Comparison of ENCODE assay signal across 8 cellular contexts in the genomic region with DNA sequence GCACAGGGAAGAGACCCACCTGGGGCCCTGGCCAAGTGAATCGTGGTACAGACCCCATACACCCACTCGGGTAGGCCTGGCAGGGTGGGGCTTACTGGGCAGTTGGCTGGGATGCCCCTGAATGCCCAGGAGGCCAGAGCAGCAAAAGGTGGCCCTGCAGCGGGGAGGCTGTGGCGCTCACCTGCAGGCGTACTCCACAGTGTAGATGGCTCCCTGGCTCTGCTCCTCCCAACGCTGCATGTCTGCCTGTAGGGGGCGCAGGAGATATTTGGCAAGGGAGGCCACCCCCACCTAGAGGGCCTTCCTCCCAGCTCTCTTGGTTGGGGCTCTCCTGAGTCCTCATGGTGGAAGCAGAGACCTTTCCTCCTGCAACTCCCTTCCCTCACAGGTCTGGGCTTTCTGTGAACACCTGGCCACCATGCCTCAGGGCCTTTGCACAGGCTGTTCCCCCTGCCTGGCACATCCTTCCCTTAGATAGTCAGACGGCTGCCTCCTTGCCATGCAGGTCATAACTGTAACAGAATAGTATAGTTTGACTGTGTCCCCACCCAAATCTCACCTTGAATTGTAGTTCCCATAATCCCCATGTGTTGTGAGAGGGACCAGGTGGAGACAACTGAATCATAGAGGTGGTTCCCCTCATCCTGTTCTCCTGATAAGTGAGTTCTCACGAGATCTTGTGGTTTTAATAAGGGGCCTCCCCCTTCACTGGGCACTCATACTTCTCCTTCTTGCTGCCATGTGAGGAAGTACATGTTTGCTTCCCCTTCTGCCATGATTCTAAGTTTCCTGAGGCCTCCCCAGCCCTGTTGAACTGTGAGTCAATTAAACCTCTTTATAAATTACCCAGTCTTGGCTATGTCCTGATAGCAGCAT. TPM values are rescaled to one million over a fixed set of nuclear protein-coding genes. Genes with fewer than 3 reads are reported as not detected.
DNase-seq lines count a peak whose midpoint lies in the region; ATAC-seq and TF ChIP-seq lines count a peak whose summit lies in the region.

No MANE protein-coding gene starts in this region.

- 63 to 69% (median 67%) methylated on average over 7 to 9 of the region's 9 CpGs for WGBS in heart left ventricle, 4 donors

- peaks cover 5% of the 10 kb centered on the region; the same call in 2 of the 3 replicates for H3K4me1 Mint-ChIP-seq in GM23338
- H3K4me1 Mint-ChIP-seq in activated T-cell treated with anti-CD3 and anti-CD28 coated beads, Interleukin-2, amount 50 U/mL, for 72 hours (ENCODE audit: low read depth) = peaks cover 34% of the 10 kb centered on the region

- in situ Hi-C loops in Panc1 (cut with HindIII; ENCODE audit: low pct_unique_long_range_greater_than_20kb, low sequenced_read_pairs) = no loop called here

- TF ChIP-seq POLR2A in heart left ventricle (IDR thresholded peaks at IDR 0.05) = no peak

- H3K27me3 Mint-ChIP-seq in GM23338 (ENCODE audit: insufficient read depth, low read depth, poor library complexity) = peaks cover 14% of the 10 kb centered on the region
- no peaks in the 10 kb centered on the region for H3K27me3 Mint-ChIP-seq in activated T-cell treated with anti-CD3 and anti-CD28 coated beads, Interleukin-2, amount 50 U/mL, for 72 hours (ENCODE audit: low read depth)

- no peaks in the 10 kb centered on the region for H3K9me3 ChIP-seq in Panc1 (ENCODE audit: control insufficient read depth, insufficient read depth, low read depth, low read length)
- no peaks in the 10 kb centered on the region for H3K9me3 ChIP-seq in heart left ventricle

- H4K20me1 ChIP-seq in GM23338 (replicated peaks; ENCODE audit: insufficient read depth) = peaks cover 15% of the 10 kb centered on the region

- no TSS peak for BruUV-seq in Panc1 (replicated peaks; lab: Mats Ljungman, UMichigan)

- peaks cover 3% of the 10 kb centered on the region; the same call in 1 of the 2 replicates for H3K4me1 ChIP-seq in GM23338 (ENCODE audit: insufficient read depth)
- no peaks in the 10 kb centered on the region for H3K4me1 ChIP-seq in Panc1 (ENCODE audit: control insufficient read depth, insufficient read depth, low read length)
- peaks cover 2 to 28% (median 21%) of the 10 kb centered on the region in 12 donors for H3K4me1 ChIP-seq in heart left ventricle

- H3K79me2 ChIP-seq in GM23338 (replicated peaks; ENCODE audit: insufficient read depth) = peaks cover 15% of the 10 kb centered on the region

- DNase-seq in AG09319 (ENCODE audit: extremely low read depth, low read depth) = no peak
- DNase-seq in GM23338 (ENCODE audit: low spot score) = peak; percentile 97
- no peak for DNase-seq in Panc1 (ENCODE audit: low read depth, low spot score)
- peak; percentile 48 to 65 for DNase-seq in activated T-cell treated with anti-CD3 and anti-CD28 coated beads, Interleukin-2, amount 50 U/mL, for 72 hours
- no peak for DNase-seq in heart left ventricle
- DNase-seq in stimulated activated CD4-positive, alpha-beta T cell treated with anti-CD3 and anti-CD28 coated beads, Interleukin-1b, Interleukin-23, amount 100 ng/mL, for 4 hours (ENCODE audit: low read depth in 2 of 2) = peak; percentile 37 to 57

- H3K27ac ChIP-seq in GM23338 (ENCODE audit: low read depth) (peak overlapping the region; percentile 78; the same call in 1 of the 2 replicates), Panc1 (ENCODE audit: low read length) (no peak overlapping the region), heart left ventricle (no peak overlapping the region)

- POLR2A ChIA-PET in Panc1 (lab: Charles Lee) = no interaction called here

- H3K27me3 ChIP-seq in GM23338 (ENCODE audit: insufficient read depth) = no peaks in the 10 kb centered on the region
- H3K27me3 ChIP-seq in Panc1 (ENCODE audit: control insufficient read depth, insufficient read depth, low read length) = no peaks in the 10 kb centered on the region
- H3K27me3 ChIP-seq in heart left ventricle = no peaks in the 10 kb centered on the region

- no peaks in the 10 kb centered on the region for H3K36me3 ChIP-seq in GM23338 (ENCODE audit: insufficient read depth)
- no peaks in the 10 kb centered on the region; the same call in 1 of the 2 replicates for H3K36me3 ChIP-seq in Panc1 (ENCODE audit: control insufficient read depth, insufficient read depth, low read length)
- peaks cover 0 to 50% (median 30%) of the 10 kb centered on the region in 9 donors for H3K36me3 ChIP-seq in heart left ventricle

- no peak overlapping the region for H3K4me3 Mint-ChIP-seq in GM23338
- no peak overlapping the region for H3K4me3 Mint-ChIP-seq in activated T-cell treated with anti-CD3 and anti-CD28 coated beads, Interleukin-2, amount 50 U/mL, for 72 hours

- peak overlapping the region; percentile 75; the same call in 1 of the 2 replicates for H3K27ac Mint-ChIP-seq in GM23338
- H3K27ac Mint-ChIP-seq in activated T-cell treated with anti-CD3 and anti-CD28 coated beads, Interleukin-2, amount 50 U/mL, for 72 hours = no peak overlapping the region

- no peak overlapping the region for H3K4me3 ChIP-seq in GM23338
- H3K4me3 ChIP-seq in Panc1 (ENCODE audit: low read depth in 2 of 2, low read length in 2 of 2) = no peak overlapping the region
- no peak overlapping the region for H3K4me3 ChIP-seq in heart left ventricle

- H3F3A ChIP-seq in GM23338 (replicated peaks; ENCODE audit: low read depth) = 0 out of 2 replicates have a peak, but pooled peaks cover 8% of the 10 kb centered on the region

- CTCF ChIA-PET in Panc1 (lab: Charles Lee) = no interaction called here

- no peaks in the 10 kb centered on the region for H3K9me2 ChIP-seq in GM23338 (ENCODE audit: insufficient read depth)

- ATAC-seq in GM23338 (peak; percentile 100), Panc1 (peak; percentile 91; the same call in 1 of the 2 replicates), heart left ventricle (peak in 3 of 4 donors; percentile 43 to 55 (median 54)), GM19463 (IDR thresholded peaks at IDR 0.05; ENCODE audit: unreplicated experiment) (no peak), HG02938 (IDR thresholded peaks at IDR 0.05; ENCODE audit: unreplicated experiment) (no peak)
- ATAC-seq in activated T-cell treated with anti-CD3 and anti-CD28 coated beads, Interleukin-2, amount 50 U/mL, for 72 hours (replicated peaks in 1 of 2) = peak; percentile 64 to 78

- intact Hi-C loops in Panc1 (cut with micrococcal nuclease; ENCODE audit: unreplicated experiment) (no loop called here), heart left ventricle (cut with DNase I) (loop anchor here in 1 of 10 donors (10.0 kb wide), 1 partner anchor 159 kb away; no protein-coding TSS in a partner anchor)

- no peak overlapping the region for H3K4me2 ChIP-seq in GM23338

- H3K9me3 Mint-ChIP-seq in GM23338 = no peaks in the 10 kb centered on the region
- peaks cover 4 to 8% of the 10 kb centered on the region in 2 donors for H3K9me3 Mint-ChIP-seq in activated T-cell treated with anti-CD3 and anti-CD28 coated beads, Interleukin-2, amount 50 U/mL, for 72 hours

- H2AFZ ChIP-seq in GM23338 = no peak overlapping the region

- peaks cover 23% of the 10 kb centered on the region for H3K36me3 Mint-ChIP-seq in GM23338 (ENCODE audit: low read depth)
- peaks cover 9 to 20% of the 10 kb centered on the region in 2 donors for H3K36me3 Mint-ChIP-seq in activated T-cell treated with anti-CD3 and anti-CD28 coated beads, Interleukin-2, amount 50 U/mL, for 72 hours (ENCODE audit: insufficient read depth in 2 of 2)

- TF ChIP-seq CTCF in AG09319 (IDR thresholded peaks at IDR 0.05; ENCODE audit: low read depth, low read length) = peak; percentile 53
- peak; percentile 93 to 97 for TF ChIP-seq CTCF in GM23338 (conservative IDR thresholded peaks at IDR 0.05; ENCODE audit: low read depth in 2 of 2)
- peak; percentile 83; the same call in 1 of the 2 replicates for TF ChIP-seq CTCF in Panc1 (IDR thresholded peaks at IDR 0.05)
- TF ChIP-seq CTCF in heart left ventricle (IDR thresholded peaks at IDR 0.05) = peak; percentile 15 to 63 (median 40)

RNA-seq across cellular contexts. Expression of a gene that starts 5.9 kb away (rescaled TPM):
- total RNA-seq in GM23338 (2014; rRNA removed; shearing (Covaris generic)) = 16.4 and 18.8 TPM in 2 replicates
- polyA plus RNA-seq in GM23338 (2016; fragmentation: Nextera tagmentation; extraction: Ambion mirVana) (13.8 and 15.1 TPM in 2 replicates), heart left ventricle (10 to 100 TPM; 19.6 to 23.4 TPM)
- total RNA-seq in Panc1 (2021; ENCODE audit: unreplicated experiment) (37.8 TPM), heart left ventricle (10 to 100 TPM; 14.4 to 28.9 (median 22.7) TPM)
- polyA plus RNA-seq in Panc1 (2012; ENCODE audit: insufficient read length) = 43.0 TPM
- 10 to 100 TPM; 10.7 to 16.2 TPM for total RNA-seq in activated T-cell treated with anti-CD3 and anti-CD28 coated beads, Interleukin-2, amount 50 U/mL, for 72 hours

RNA-seq across cellular contexts. Expression of a gene that starts 6.0 kb away (rescaled TPM):
- total RNA-seq in GM23338 (2014; rRNA removed; shearing (Covaris generic)) = 54.3 and 58.1 TPM in 2 replicates
- polyA plus RNA-seq in GM23338 (2016; fragmentation: Nextera tagmentation; extraction: Ambion mirVana) = 124 and 129 TPM in 2 replicates
- 92.3 TPM for total RNA-seq in Panc1 (2021; ENCODE audit: unreplicated experiment)
- polyA plus RNA-seq in Panc1 (2012; ENCODE audit: insufficient read length) = 129 TPM
- total RNA-seq in activated T-cell treated with anti-CD3 and anti-CD28 coated beads, Interleukin-2, amount 50 U/mL, for 72 hours = 100 to 1,000 TPM in 1 of 2 donors, 10 to 100 TPM in 1; 83.8 to 107 TPM
- total RNA-seq in heart left ventricle = 10 to 100 TPM; 26.5 to 45.7 (median 39.5) TPM
- 10 to 100 TPM; 55.2 to 71.9 TPM for polyA plus RNA-seq in heart left ventricle

RNA-seq across cellular contexts. Expression of a gene that starts 16.0 kb away (rescaled TPM):
- 3.0 and 8.3 TPM in 2 replicates for total RNA-seq in GM23338 (2014; rRNA removed; shearing (Covaris generic))
- 7.4 and 8.1 TPM in 2 replicates for polyA plus RNA-seq in GM23338 (2016; fragmentation: Nextera tagmentation; extraction: Ambion mirVana)
- 1.1 TPM for total RNA-seq in Panc1 (2021; ENCODE audit: unreplicated experiment)
- 0.68 TPM for polyA plus RNA-seq in Panc1 (2012; ENCODE audit: insufficient read length)
- 1 to 10 TPM; 2.1 to 6.4 TPM for total RNA-seq in activated T-cell treated with anti-CD3 and anti-CD28 coated beads, Interleukin-2, amount 50 U/mL, for 72 hours
- total RNA-seq in heart left ventricle = under 1 TPM in 8 of 9 donors, not detected in 1; 0.23 to 0.92 (median 0.49) TPM
- polyA plus RNA-seq in heart left ventricle = under 1 TPM; 0.23 to 0.33 TPM

RNA-seq across cellular contexts. Expression of a gene that starts 17.1 kb away (rescaled TPM):
- 14.4 and 14.6 TPM in 2 replicates for total RNA-seq in GM23338 (2014; rRNA removed; shearing (Covaris generic))
- polyA plus RNA-seq in GM23338 (2016; fragmentation: Nextera tagmentation; extraction: Ambion mirVana) (25.7 and 27.6 TPM in 2 replicates), heart left ventricle (10 to 100 TPM in 1 of 2 donors, 1 to 10 TPM in 1; 6.7 to 26.2 TPM)
- total RNA-seq in Panc1 (2021; ENCODE audit: unreplicated experiment) (42.1 TPM), heart left ventricle (10 to 100 TPM in 2 of 9 donors, 1 to 10 TPM in 7; 2.6 to 13.1 (median 5.7) TPM)
- polyA plus RNA-seq in Panc1 (2012; ENCODE audit: insufficient read length) = 24.2 TPM
- 10 to 100 TPM; 27.5 to 34.6 TPM for total RNA-seq in activated T-cell treated with anti-CD3 and anti-CD28 coated beads, Interleukin-2, amount 50 U/mL, for 72 hours

RNA-seq across cellular contexts. Expression of a gene that starts 25.7 kb away (rescaled TPM):
- total RNA-seq in GM23338 (2014; rRNA removed; shearing (Covaris generic)) = 8.0 and 9.4 TPM in 2 replicates
- polyA plus RNA-seq in GM23338 (2016; fragmentation: Nextera tagmentation; extraction: Ambion mirVana) = 1.8 and 2.2 TPM in 2 replicates
- 0.15 TPM for total RNA-seq in Panc1 (2021; ENCODE audit: unreplicated experiment)
- 0.16 TPM for polyA plus RNA-seq in Panc1 (2012; ENCODE audit: insufficient read length)
- under 1 TPM in 1 of 2 donors, not detected in 1; 0.14 TPM for total RNA-seq in activated T-cell treated with anti-CD3 and anti-CD28 coated beads, Interleukin-2, amount 50 U/mL, for 72 hours
- total RNA-seq in heart left ventricle = not detected
- polyA plus RNA-seq in heart left ventricle = not detected

Comparison
In these comparisons a context has a peak if more than half of its experiments do, and no peak if none do; other contexts are left out.
1. DNase-seq: peak in GM23338 (single experiment), activated T-cell treated with anti-CD3 and anti-CD28 coated beads, Interleukin-2, amount 50 U/mL, for 72 hours (2 of 2) and stimulated activated CD4-positive, alpha-beta T cell treated with anti-CD3 and anti-CD28 coated beads, Interleukin-1b, Interleukin-23, amount 100 ng/mL, for 4 hours (2 of 2); none in AG09319 (single experiment), Panc1 (single experiment) and heart left ventricle (0 of 5).
2. CTCF ChIP-seq: peak in every context shown above with its lines; median percentile 95 in GM23338; 83 in Panc1; 53 in AG09319; 40 in heart left ventricle.
3. ATAC-seq: peak in GM23338 (single experiment), Panc1 (single experiment), activated T-cell treated with anti-CD3 and anti-CD28 coated beads, Interleukin-2, amount 50 U/mL, for 72 hours (2 of 2) and heart left ventricle (3 of 4); none in GM19463 (single experiment) and HG02938 (single experiment).